Comparison of ENCODE assay signal across 1 cellular context in the genomic region with DNA sequence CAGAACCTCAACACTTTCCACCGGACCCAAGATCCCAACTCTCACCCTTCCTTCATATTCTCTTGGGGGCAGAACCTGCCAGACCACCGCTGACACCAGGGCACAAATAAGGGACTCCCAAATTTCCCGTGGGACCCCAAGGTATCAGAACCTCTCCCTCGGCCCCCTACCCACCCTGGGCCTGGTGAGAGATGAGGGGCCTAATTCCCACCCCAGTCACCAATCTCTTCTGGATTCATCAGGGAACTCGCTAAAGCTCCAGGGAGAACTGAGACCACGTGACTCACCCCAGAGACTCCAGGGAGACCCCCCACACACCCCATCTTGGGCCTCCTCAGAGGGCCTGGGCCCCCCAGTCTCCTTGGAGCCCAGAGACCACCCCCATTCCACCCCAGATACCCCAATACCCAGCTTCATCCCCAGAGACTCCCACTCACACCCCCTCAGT.
TF ChIP-seq lines count a peak whose summit lies in the region.

No MANE protein-coding gene starts in this region.

TF ChIP-seq in HEK293, 187 proteins besides CTCF, POLR2A, EP300 and RAD21 (continued from another document):
- peak; percentile 77 for TF ChIP-seq PATZ1 (tag by site-specific recombination; IDR thresholded peaks at IDR 0.05)
- no peak for TF ChIP-seq ZFP69B (tag by site-specific recombination; IDR thresholded peaks at IDR 0.05)
- TF ChIP-seq, protein P1, sequence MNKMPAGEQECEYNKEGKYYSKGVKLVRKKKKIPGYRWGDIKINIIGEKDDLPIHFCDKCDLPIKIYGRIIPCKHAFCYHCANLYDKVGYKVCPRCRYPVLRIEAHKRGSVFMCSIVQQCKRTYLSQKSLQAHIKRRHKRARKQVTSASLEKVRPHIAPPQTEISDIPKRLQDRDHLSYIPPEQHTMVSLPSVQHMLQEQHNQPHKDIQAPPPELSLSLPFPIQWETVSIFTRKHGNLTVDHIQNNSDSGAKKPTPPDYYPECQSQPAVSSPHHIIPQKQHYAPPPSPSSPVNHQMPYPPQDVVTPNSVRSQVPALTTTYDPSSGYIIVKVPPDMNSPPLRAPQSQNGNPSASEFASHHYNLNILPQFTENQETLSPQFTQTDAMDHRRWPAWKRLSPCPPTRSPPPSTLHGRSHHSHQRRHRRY (tag by site-specific recombination; IDR thresholded peaks at IDR 0.05), result no peak
- 0 out of 2 replicates have a peak, but pooled peaks have one; percentile 16 for TF ChIP-seq IKZF3 (tag by site-specific recombination; IDR thresholded peaks at IDR 0.05)
- TF ChIP-seq SP7 (tag by site-specific recombination; IDR thresholded peaks at IDR 0.05), result no peak
- no peak for TF ChIP-seq HOXD13 (CRISPR knock-in tag; IDR thresholded peaks at IDR 0.05; ENCODE audit: borderline replicate concordance)
- TF ChIP-seq GLIS1 (tag by site-specific recombination; IDR thresholded peaks at IDR 0.05), result 0 out of 2 replicates have a peak, but pooled peaks have one; percentile 49
- TF ChIP-seq ZNF558 (tag by site-specific recombination; IDR thresholded peaks at IDR 0.05), result no peak
- 0 out of 2 replicates have a peak, but pooled peaks have one; percentile 23 for TF ChIP-seq ZFHX2 (tag by site-specific recombination; conservative IDR thresholded peaks at IDR 0.05)
- 0 out of 2 replicates have a peak, but pooled peaks have one; percentile 44 for TF ChIP-seq ZNF600 (tag by site-specific recombination; IDR thresholded peaks at IDR 0.05)
- TF ChIP-seq EGR2 (tag by site-specific recombination; IDR thresholded peaks at IDR 0.05; ENCODE audit: low read depth), result 0 out of 2 replicates have a peak, but pooled peaks have one; percentile 9
